ENCODE assay signal across 35 cellular contexts in genomic region chr3:127254001-127254400, GRCh38. TPM values are rescaled to one million over a fixed set of nuclear protein-coding genes. Genes with fewer than 3 reads are reported as not detected.
"Had no signal": no experiment of that assay in that cellular context is flagged by ENCODE, and none has a peak within 500 bp of the region (broad histone marks: within the 10 kb centered on the region; RNA-seq: fewer than 3 reads in every experiment).

No MANE protein-coding gene starts in this region.

- H3K4me3 Mint-ChIP-seq: activated T-cell treated with anti-CD3 and anti-CD28 coated beads, Interleukin-2, amount 50 U/mL, for 24 hours; activated T-helper 17 cell treated with anti-CD3 and anti-CD28 coated beads, Interleukin-2, amount 50 U/mL, for 72 hours; naive thymus-derived CD8-positive, alpha-beta T cell; stimulated activated naive CD8-positive, alpha-beta T cell treated with anti-CD3 and anti-CD28 coated beads, Interleukin-15, Interleukin-2, amounts not matched to agents 100 ng/mL and 50 ng/mL, for 24 hours; type B pancreatic cell had no signal

- H3K9me3 Mint-ChIP-seq: activated T-helper 17 cell treated with anti-CD3 and anti-CD28 coated beads, Interleukin-2, amount 50 U/mL, for 72 hours; stimulated activated naive CD8-positive, alpha-beta T cell treated with anti-CD3 and anti-CD28 coated beads, Interleukin-15, Interleukin-2, amounts not matched to agents 100 ng/mL and 50 ng/mL, for 24 hours; type B pancreatic cell had no signal

- H3K27me3 ChIP-seq: breast epithelium, right lobe of liver had no signal

- H3K27ac Mint-ChIP-seq: activated T-cell treated with anti-CD3 and anti-CD28 coated beads, Interleukin-2, amount 50 U/mL, for 24 hours; activated T-helper 17 cell treated with anti-CD3 and anti-CD28 coated beads, Interleukin-2, amount 50 U/mL, for 72 hours; naive thymus-derived CD8-positive, alpha-beta T cell; stimulated activated naive CD8-positive, alpha-beta T cell treated with anti-CD3 and anti-CD28 coated beads, Interleukin-15, Interleukin-2, amounts not matched to agents 100 ng/mL and 50 ng/mL, for 24 hours; type B pancreatic cell had no signal

- ATAC-seq: activated CD4-positive, CD25-positive, alpha-beta regulatory T cell treated with anti-CD3 and anti-CD28 coated beads, Interleukin-2, amount 50 U/mL, for 24 hours; activated T-helper 17 cell treated with anti-CD3 and anti-CD28 coated beads, Interleukin-2, amount 50 U/mL, for 72 hours; gastroesophageal sphincter; naive thymus-derived CD8-positive, alpha-beta T cell had no signal

- FAIRE-seq: astrocyte had no signal

- H3K27ac ChIP-seq: breast epithelium, gastroesophageal sphincter, right lobe of liver, thoracic aorta, WERI-Rb-1 had no signal

- H3K9me3 ChIP-seq: breast epithelium, gastroesophageal sphincter, right lobe of liver, thoracic aorta had no signal

- H3K36me3 ChIP-seq: breast epithelium, gastroesophageal sphincter, right lobe of liver, thoracic aorta, WERI-Rb-1 had no signal

- H3K4me1 Mint-ChIP-seq: activated T-helper 17 cell treated with anti-CD3 and anti-CD28 coated beads, Interleukin-2, amount 50 U/mL, for 72 hours had no signal

- DNase-seq: activated CD4-positive, alpha-beta T cell treated with anti-CD3 and anti-CD28 coated beads for 48 hours; activated CD4-positive, alpha-beta T cell treated with anti-CD3 and anti-CD28 coated beads, Interleukin-2, amount 50 U/mL, for 48 hours; activated CD8-positive, alpha-beta memory T cell treated with anti-CD3 and anti-CD28 coated beads for 24 hours; activated CD8-positive, alpha-beta memory T cell treated with anti-CD3 and anti-CD28 coated beads, Interleukin-2, amount 50 U/mL, for 4 hours; activated gamma-delta T cell treated with Interleukin-2 at 50 U/mL for 16 hours; activated naive CD4-positive, alpha-beta T cell treated with anti-CD3 and anti-CD28 coated beads, Interleukin-2, amount 50 U/mL, for 16 hours; activated T-cell treated with anti-CD3 and anti-CD28 coated beads, Interleukin-2, amount 50 U/mL, for 24 hours; amniotic stem cell; central memory CD4-positive, alpha-beta T cell; effector CD4-positive, alpha-beta T cell; hippocampal formation; midbrain; right lobe of liver; stimulated activated CD4-positive, alpha-beta T cell treated with anti-CD3 and anti-CD28 coated beads, Interleukin-4, amount 100 ng/mL, for 1 hour; T-helper 9 cell had no signal

- H3K4me1 ChIP-seq: breast epithelium, gastroesophageal sphincter, right lobe of liver had no signal

- H3K4me3 ChIP-seq: breast epithelium, gastroesophageal sphincter, right lobe of liver, thoracic aorta had no signal

- H3K36me3 Mint-ChIP-seq: type B pancreatic cell had no signal

RNA-seq across cellular contexts. Expression of gene PRR20G, which starts 33.8 kb away (rescaled TPM):
- total RNA-seq: activated T-helper 17 cell treated with anti-CD3 and anti-CD28 coated beads, Interleukin-2, amount 50 U/mL, for 72 hours; astrocyte; breast epithelium; fibroblast of lung; fibroblast of villous mesenchyme; gastroesophageal sphincter; left colon; liver; naive thymus-derived CD8-positive, alpha-beta T cell; osteoblast; posterior vena cava; right lobe of liver; skeletal muscle tissue; subcutaneous adipose tissue; T-helper 1 cell treated with Interleukin-12 subunit alpha and Interleukin-12 subunit beta and Interleukin-4 antibody, amounts not matched to agents 30 ng/mL and 1 ng/mL, for 36 hours; thoracic aorta had no signal
- polyA plus RNA-seq: fibroblast of lung; keratinocyte; liver; naive thymus-derived CD8-positive, alpha-beta T cell had no signal
